ENCODE assay signal across 1 cellular context in genomic region chr6:37099442-37099841, GRCh38.
TF ChIP-seq lines count a peak whose summit lies in the region.

No MANE protein-coding gene starts in this region.

TF ChIP-seq in K562, 482 proteins besides CTCF, POLR2A, EP300 and RAD21 (continued from another document):
- TF ChIP-seq NUFIP1 (IDR thresholded peaks at IDR 0.05; ENCODE audit: partially characterized antibody), result no peak
- no peak for TF ChIP-seq SIX5 (IDR thresholded peaks at IDR 0.05; ENCODE audit: borderline replicate concordance in 1 of 2, insufficient read depth in 1 of 2, low read depth in 1 of 2, low read length in 2 of 2)
- TF ChIP-seq MAFF (IDR thresholded peaks at IDR 0.05; ENCODE audit: low read length), result no peak
- no peak for TF ChIP-seq HDAC8 (tag; IDR thresholded peaks at IDR 0.05)
- TF ChIP-seq ZNF197 (CRISPR knock-in tag; IDR thresholded peaks at IDR 0.05; ENCODE audit: low read depth), result no peak
- peak; percentile 19; the same call in 1 of the 2 replicates for TF ChIP-seq NFE2 (IDR thresholded peaks at IDR 0.05; ENCODE audit: low read depth)
- TF ChIP-seq ZNF316 (IDR thresholded peaks at IDR 0.05), result 0 out of 2 replicates have a peak, but pooled peaks have one; percentile 4
